Comparison of ENCODE assay signal across 18 cellular contexts in genomic region chr3:128067481-128067880, GRCh38. TPM values are rescaled to one million over a fixed set of nuclear protein-coding genes. Genes with fewer than 3 reads are reported as not detected.
DNase-seq lines count a peak whose midpoint lies in the region; TF ChIP-seq lines count a peak whose summit lies in the region.
"Had no signal": no experiment of that assay in that cellular context is flagged by ENCODE, and none has a peak within 500 bp of the region (broad histone marks: within the 10 kb centered on the region; RNA-seq: fewer than 3 reads in every experiment).

No MANE protein-coding gene starts in this region.

- H3K4me1 Mint-ChIP-seq in HFFc6 (ENCODE audit: low read depth) (peaks cover 36% of the 10 kb centered on the region), MCF 10A (ENCODE audit: insufficient read depth, unreplicated experiment) (peaks cover 11% of the 10 kb centered on the region)
- H3K4me1 Mint-ChIP-seq: B cell had no signal

- CTCF ChIA-PET in MCF 10A (lab: Yijun Ruan, JAX): interaction anchor here (1.0 to 3.7 kb wide), 4 partner anchors 10 to 54 kb away, joined by 4 to 21 read pairs (median 8); partner anchors contain the start of gene SEC61A1

- H3K27ac ChIP-seq in epithelial cell of prostate: peak overlapping the region; percentile 12
- H3K27ac ChIP-seq: 22Rv1, right atrium auricular region, suprapubic skin, uterus had no signal

- no peaks in the 10 kb centered on the region for H3K9me3 Mint-ChIP-seq in HFFc6
- H3K9me3 Mint-ChIP-seq in MCF 10A (ENCODE audit: unreplicated experiment): no peaks in the 10 kb centered on the region
- H3K9me3 Mint-ChIP-seq: naive thymus-derived CD4-positive, alpha-beta T cell; T-helper 1 cell treated with Interleukin-12 subunit alpha and Interleukin-12 subunit beta and Interleukin-4 antibody, amounts not matched to agents 30 μg/mL and 1 μg/mL, for 36 hours had no signal

- intact Hi-C loops in MCF 10A (cut with micrococcal nuclease): no loop called here

- H3K36me3 Mint-ChIP-seq in HFFc6 (ENCODE audit: low read depth) (peaks cover 60% of the 10 kb centered on the region), MCF 10A (ENCODE audit: insufficient read depth, unreplicated experiment) (peaks cover 93% of the 10 kb centered on the region)

- POLR2A ChIA-PET in MCF 10A (lab: Yijun Ruan, JAX): no interaction called here

- peaks cover 1% of the 10 kb centered on the region for H3K27me3 Mint-ChIP-seq in HFFc6 (ENCODE audit: insufficient read depth)
- no peaks in the 10 kb centered on the region for H3K27me3 Mint-ChIP-seq in MCF 10A (ENCODE audit: insufficient read depth, unreplicated experiment)
- H3K27me3 Mint-ChIP-seq: activated naive CD8-positive, alpha-beta T cell; B cell; naive thymus-derived CD4-positive, alpha-beta T cell had no signal

- no peak overlapping the region for H3K4me3 Mint-ChIP-seq in HFFc6
- H3K4me3 Mint-ChIP-seq in MCF 10A (ENCODE audit: unreplicated experiment): no peak overlapping the region
- H3K4me3 Mint-ChIP-seq: activated naive CD8-positive, alpha-beta T cell; B cell; naive thymus-derived CD4-positive, alpha-beta T cell; T-helper 1 cell treated with Interleukin-12 subunit alpha and Interleukin-12 subunit beta and Interleukin-4 antibody, amounts not matched to agents 30 μg/mL and 1 μg/mL, for 36 hours had no signal

- H3K27ac Mint-ChIP-seq in HFFc6: peak overlapping the region; percentile 19; the same call in 1 of the 2 replicates
- no peak overlapping the region for H3K27ac Mint-ChIP-seq in MCF 10A (ENCODE audit: low read depth, unreplicated experiment)
- H3K27ac Mint-ChIP-seq: B cell; T-helper 1 cell treated with Interleukin-12 subunit alpha and Interleukin-12 subunit beta and Interleukin-4 antibody, amounts not matched to agents 30 μg/mL and 1 μg/mL, for 36 hours had no signal

- BruUV-seq in MCF 10A (replicated peaks; lab: Mats Ljungman, UMichigan): no TSS peak

- DNase-seq in DMS 273 (lab: John Stamatoyannopoulos, UW; ENCODE audit: unreplicated experiment) (peak; percentile 64), DMS 273 treated with DMSO at 0.1 percent for 48 hours (lab: John Stamatoyannopoulos, UW) (no peak), HFFc6 (no peak), OCI-M1 (lab: John Stamatoyannopoulos, UW) (peak; percentile 33), epithelial cell of prostate (ENCODE audit: low read depth, low spot score) (no peak), anterior cingulate cortex (lab: John Stamatoyannopoulos, UW) (no peak), NCI-H146 (lab: John Stamatoyannopoulos, UW) (no peak), MCF 10A (ENCODE audit: unreplicated experiment) (no peak)
- DNase-seq: NK-92 treated with Interleukin-12 subunit alpha and Interleukin-12 subunit beta, amount 100 ng/mL, for 24 hours; Right ventricle myocardium superior; uterus had no signal

- TF ChIP-seq CTCF in HFFc6 (IDR thresholded peaks at IDR 0.05): no peak
- TF ChIP-seq CTCF in MCF 10A (IDR thresholded peaks at IDR 0.05; ENCODE audit: unreplicated experiment): no peak

RNA-seq across cellular contexts. Expression of gene SEC61A1, which starts 15.2 kb away (rescaled TPM):
- total RNA-seq in HFFc6 (2021; fragmentation: NEBNext Ultra II Directional; extraction: Animal tissue kit (Norgen Biotek cat#: 25700)): 100 to 1,000 TPM; 497 to 608 (median 536) TPM
- 418 and 519 TPM in 2 replicates for total RNA-seq in MCF 10A (2022)

RNA-seq across cellular contexts. Expression of gene RUVBL1, which starts 56.1 kb away (rescaled TPM):
- 10 to 100 TPM; 61.2 to 75.4 (median 69.2) TPM for total RNA-seq in HFFc6 (2021; fragmentation: NEBNext Ultra II Directional; extraction: Animal tissue kit (Norgen Biotek cat#: 25700))
- total RNA-seq in MCF 10A (2022): 88.1 and 114 TPM in 2 replicates

Comparison
In these comparisons a context has a peak if more than half of its experiments do, and no peak if none do; other contexts are left out.
1. DNase-seq: peak in DMS 273 (single experiment) and OCI-M1 (single experiment); none in DMS 273 treated with DMSO at 0.1 percent for 48 hours (single experiment), HFFc6 (single experiment), epithelial cell of prostate (single experiment), anterior cingulate cortex (0 of 58), NCI-H146 (single experiment) and MCF 10A (single experiment).